In genomic region chr5:39013938-39014337, GRCh38 we compare ENCODE assay signal across 21 cellular contexts.
DNase-seq lines count a peak whose midpoint lies in the region; ATAC-seq, FAIRE-seq and TF ChIP-seq lines count a peak whose summit lies in the region.
"Had no signal": no experiment of that assay in that cellular context is flagged by ENCODE, and none has a peak within 500 bp of the region (broad histone marks: within the 10 kb centered on the region; RNA-seq: fewer than 3 reads in every experiment).

No MANE protein-coding gene starts in this region.

- peaks cover 15% of the 10 kb centered on the region for H3K79me2 ChIP-seq in smooth muscle cell (ENCODE audit: low read depth)

- intact Hi-C loops in left ventricle myocardium superior (cut with micrococcal nuclease): loop anchor here (5.0 kb wide), 1 partner anchor 58 kb away; the partner anchor contains the start of gene RICTOR
- intact Hi-C loops in CD4-positive, alpha-beta T cell (cut with DNase I, micrococcal nuclease): no loop called here

- no peak for DNase-seq in brain microvascular endothelial cell
- no peak for DNase-seq in left ventricle myocardium superior
- DNase-seq in smooth muscle cell (lab: John Stamatoyannopoulos, UW; ENCODE audit: unreplicated experiment): no peak
- no peak for DNase-seq in CD4-positive, alpha-beta T cell
- DNase-seq in stimulated activated CD4-positive, alpha-beta T cell treated with anti-CD3 and anti-CD28 coated beads, Interleukin-4, amount 100 ng/mL, for 1 hour: no peak
- DNase-seq in activated CD8-positive, alpha-beta memory T cell treated with anti-CD3 and anti-CD28 coated beads, Interleukin-2, amount 10 ng/mL, durations not matched to agents 7 days and 5 days: no peak
- DNase-seq: activated B cell treated with CpG ODN at 0.5 μM for 24 hours; effector CD4-positive, alpha-beta T cell; GF-D8; hippocampal formation; NCI-H1105; nephron progenitor cell; SIG-M5; stimulated activated naive CD8-positive, alpha-beta T cell treated with anti-CD3 and anti-CD28 coated beads, Interleukin-15, Interleukin-2, amounts not matched to agents 100 U/mL and 50 U/mL, for 24 hours had no signal

- H3F3A ChIP-seq in smooth muscle cell (ENCODE audit: low read depth): peaks cover 9% of the 10 kb centered on the region

- WGBS in smooth muscle cell (ENCODE audit: low lambda C conversion rate): 88% methylated on average over 2 of the region's 2 CpGs

- no peak overlapping the region for H3K27ac Mint-ChIP-seq in CD4-positive, alpha-beta T cell
- H3K27ac Mint-ChIP-seq in activated CD8-positive, alpha-beta memory T cell treated with anti-CD3 and anti-CD28 coated beads, Interleukin-2, amount 10 ng/mL, durations not matched to agents 7 days and 5 days: no peak overlapping the region
- H3K27ac Mint-ChIP-seq: activated naive CD8-positive, alpha-beta T cell; B cell; nephron progenitor cell; T-helper 1 cell treated with Interleukin-12 subunit alpha and Interleukin-12 subunit beta and Interleukin-4 antibody, amounts not matched to agents 30 μg/mL and 1 μg/mL, for 36 hours had no signal

- in situ Hi-C loops in brain microvascular endothelial cell (cut with HindIII; ENCODE audit: low pct_ligation_motif_present, low sequenced_read_pairs): no loop called here

- CTCF ChIA-PET in CD4-positive, alpha-beta T cell (lab: Charles Lee): interaction anchor here (0.9 kb wide), 1 partner anchor 67 kb away, joined by 3 read pairs; no protein-coding TSS in a partner anchor
- CTCF ChIA-PET in activated CD8-positive, alpha-beta memory T cell treated with anti-CD3 and anti-CD28 coated beads, Interleukin-2, amount 10 ng/mL, durations not matched to agents 7 days and 5 days (lab: Charles Lee): interaction anchor here (1.2 kb wide), 1 partner anchor 67 kb away, joined by 3 read pairs; no protein-coding TSS in a partner anchor

- H3K27me3 ChIP-seq in brain microvascular endothelial cell (replicated peaks): no peaks in the 10 kb centered on the region
- H3K27me3 ChIP-seq in smooth muscle cell (ENCODE audit: low read depth): no peaks in the 10 kb centered on the region
- no peaks in the 10 kb centered on the region for H3K27me3 ChIP-seq in CD4-positive, alpha-beta T cell (ENCODE audit: control insufficient read depth, insufficient read depth, low read length)

- peaks cover 7% of the 10 kb centered on the region for H3K9me3 Mint-ChIP-seq in CD4-positive, alpha-beta T cell
- H3K9me3 Mint-ChIP-seq in activated CD8-positive, alpha-beta memory T cell treated with anti-CD3 and anti-CD28 coated beads, Interleukin-2, amount 10 ng/mL, durations not matched to agents 7 days and 5 days (ENCODE audit: low read depth): peaks cover 16% of the 10 kb centered on the region

- ATAC-seq in left ventricle myocardium superior: peak; percentile 48
- no peak for ATAC-seq in CD4-positive, alpha-beta T cell (ENCODE audit: poor library complexity)
- no peak for ATAC-seq in activated CD8-positive, alpha-beta memory T cell treated with anti-CD3 and anti-CD28 coated beads, Interleukin-2, amount 10 ng/mL, durations not matched to agents 7 days and 5 days
- ATAC-seq in GM21515 (IDR thresholded peaks at IDR 0.05; ENCODE audit: unreplicated experiment): no peak
- ATAC-seq: GM12878; stimulated activated naive CD8-positive, alpha-beta T cell treated with anti-CD3 and anti-CD28 coated beads, Interleukin-15, Interleukin-2, amounts not matched to agents 100 U/mL and 50 U/mL, for 24 hours had no signal

- no peak for TF ChIP-seq CTCF in brain microvascular endothelial cell (IDR thresholded peaks at IDR 0.05; ENCODE audit: low read depth, low read length, missing control alignments)
- no peak for TF ChIP-seq CTCF in smooth muscle cell (IDR thresholded peaks at IDR 0.05; ENCODE audit: borderline replicate concordance, insufficient read depth, poor library complexity, severe bottlenecking)
- TF ChIP-seq CTCF in CD4-positive, alpha-beta T cell (IDR thresholded peaks at IDR 0.05): no peak

- H3K27me3 Mint-ChIP-seq in CD4-positive, alpha-beta T cell: no peaks in the 10 kb centered on the region
- H3K27me3 Mint-ChIP-seq in activated CD8-positive, alpha-beta memory T cell treated with anti-CD3 and anti-CD28 coated beads, Interleukin-2, amount 10 ng/mL, durations not matched to agents 7 days and 5 days: no peaks in the 10 kb centered on the region
- H3K27me3 Mint-ChIP-seq: activated B cell treated with CpG ODN at 0.5 μM for 24 hours; activated naive CD8-positive, alpha-beta T cell; B cell had no signal

- H3K36me3 Mint-ChIP-seq in CD4-positive, alpha-beta T cell (ENCODE audit: low read depth): peaks cover 95% of the 10 kb centered on the region
- H3K36me3 Mint-ChIP-seq in activated CD8-positive, alpha-beta memory T cell treated with anti-CD3 and anti-CD28 coated beads, Interleukin-2, amount 10 ng/mL, durations not matched to agents 7 days and 5 days: peaks cover 67% of the 10 kb centered on the region

- H3K4me3 Mint-ChIP-seq in CD4-positive, alpha-beta T cell: no peak overlapping the region
- H3K4me3 Mint-ChIP-seq in activated CD8-positive, alpha-beta memory T cell treated with anti-CD3 and anti-CD28 coated beads, Interleukin-2, amount 10 ng/mL, durations not matched to agents 7 days and 5 days: no peak overlapping the region
- H3K4me3 Mint-ChIP-seq: activated B cell treated with CpG ODN at 0.5 μM for 24 hours; activated naive CD8-positive, alpha-beta T cell; B cell; nephron progenitor cell; T-helper 1 cell treated with Interleukin-12 subunit alpha and Interleukin-12 subunit beta and Interleukin-4 antibody, amounts not matched to agents 30 μg/mL and 1 μg/mL, for 36 hours had no signal

- POLR2A ChIA-PET in CD4-positive, alpha-beta T cell (lab: Charles Lee): no interaction called here

- H3K4me1 ChIP-seq in smooth muscle cell (ENCODE audit: low read depth): peaks cover 21% of the 10 kb centered on the region
- H3K4me1 ChIP-seq: prostate gland had no signal

- H2AFZ ChIP-seq in smooth muscle cell (ENCODE audit: low read depth): no peak overlapping the region

- H3K4me3 ChIP-seq in brain microvascular endothelial cell (ENCODE audit: low read depth, low read length): no peak overlapping the region
- no peak overlapping the region for H3K4me3 ChIP-seq in smooth muscle cell
- H3K4me3 ChIP-seq: GM12878, prostate gland had no signal

- H4K20me1 ChIP-seq in smooth muscle cell (ENCODE audit: low read depth): no peaks in the 10 kb centered on the region

- FAIRE-seq in G401.6 (lab: Jason Lieb, UNC): peak; percentile 19

- H3K4me2 ChIP-seq in smooth muscle cell: peak overlapping the region; percentile 53

- peaks cover 13% of the 10 kb centered on the region for H3K36me3 ChIP-seq in brain microvascular endothelial cell (replicated peaks)
- peaks cover 13% of the 10 kb centered on the region for H3K36me3 ChIP-seq in smooth muscle cell (ENCODE audit: low read depth)
- H3K36me3 ChIP-seq: prostate gland had no signal

- peak overlapping the region; percentile 54 for H3K9ac ChIP-seq in smooth muscle cell (ENCODE audit: low read depth)

- peaks cover 48% of the 10 kb centered on the region for H3K4me1 Mint-ChIP-seq in CD4-positive, alpha-beta T cell (ENCODE audit: low read depth)
- H3K4me1 Mint-ChIP-seq in activated CD8-positive, alpha-beta memory T cell treated with anti-CD3 and anti-CD28 coated beads, Interleukin-2, amount 10 ng/mL, durations not matched to agents 7 days and 5 days: peaks cover 16% of the 10 kb centered on the region

- H3K27ac ChIP-seq in brain microvascular endothelial cell (peak overlapping the region; percentile 97), smooth muscle cell (ENCODE audit: low read depth) (peak overlapping the region; percentile 88)
- H3K27ac ChIP-seq in CD4-positive, alpha-beta T cell (ENCODE audit: low read depth, low read length): no peak overlapping the region
- H3K27ac ChIP-seq: prostate gland had no signal

- H3K9me3 ChIP-seq in smooth muscle cell (replicated peaks; ENCODE audit: low read depth): no peaks in the 10 kb centered on the region
- H3K9me3 ChIP-seq in CD4-positive, alpha-beta T cell (ENCODE audit: control insufficient read depth, low read length): peaks cover 18% of the 10 kb centered on the region
- H3K9me3 ChIP-seq: prostate gland had no signal
